22 cellular contexts compared by ENCODE assay signal in genomic region chrX:15129412-15129811, GRCh38.
DNase-seq lines count a peak whose midpoint lies in the region; ATAC-seq, FAIRE-seq and TF ChIP-seq lines count a peak whose summit lies in the region.
"Had no signal": no experiment of that assay in that cellular context is flagged by ENCODE, and none has a peak within 500 bp of the region (broad histone marks: within the 10 kb centered on the region; RNA-seq: fewer than 3 reads in every experiment).

No MANE protein-coding gene starts in this region.

- H3K4me3 Mint-ChIP-seq in activated T-cell treated with anti-CD3 and anti-CD28 coated beads, Interleukin-2, amount 50 U/mL, for 72 hours, result no peak overlapping the region
- H3K4me3 Mint-ChIP-seq in activated T-helper 17 cell treated with anti-CD3 and anti-CD28 coated beads, Interleukin-2, amount 50 U/mL, for 72 hours, result no peak overlapping the region
- H3K4me3 Mint-ChIP-seq in HFFc6, result no peak overlapping the region
- H3K4me3 Mint-ChIP-seq: CD4-positive, CD25-positive, alpha-beta regulatory T cell had no signal

- no peak for TF ChIP-seq POLR2A in GM12892 (IDR thresholded peaks at IDR 0.05; ENCODE audit: low read depth, low read length)

- no peak for TF ChIP-seq CTCF in HFFc6 (IDR thresholded peaks at IDR 0.05)

- H3K9me3 Mint-ChIP-seq in activated T-cell treated with anti-CD3 and anti-CD28 coated beads, Interleukin-2, amount 50 U/mL, for 72 hours, result no peaks in the 10 kb centered on the region
- no peaks in the 10 kb centered on the region for H3K9me3 Mint-ChIP-seq in activated T-helper 17 cell treated with anti-CD3 and anti-CD28 coated beads, Interleukin-2, amount 50 U/mL, for 72 hours
- no peaks in the 10 kb centered on the region for H3K9me3 Mint-ChIP-seq in HFFc6

- no peak overlapping the region for H3K27ac Mint-ChIP-seq in activated T-cell treated with anti-CD3 and anti-CD28 coated beads, Interleukin-2, amount 50 U/mL, for 72 hours
- H3K27ac Mint-ChIP-seq in activated T-helper 17 cell treated with anti-CD3 and anti-CD28 coated beads, Interleukin-2, amount 50 U/mL, for 72 hours, result no peak overlapping the region
- no peak overlapping the region for H3K27ac Mint-ChIP-seq in HFFc6
- H3K27ac Mint-ChIP-seq: CD4-positive, CD25-positive, alpha-beta regulatory T cell had no signal

- no peaks in the 10 kb centered on the region for H3K36me3 Mint-ChIP-seq in activated T-cell treated with anti-CD3 and anti-CD28 coated beads, Interleukin-2, amount 50 U/mL, for 72 hours (ENCODE audit: insufficient read depth in 2 of 2)
- H3K36me3 Mint-ChIP-seq in activated T-helper 17 cell treated with anti-CD3 and anti-CD28 coated beads, Interleukin-2, amount 50 U/mL, for 72 hours (ENCODE audit: low read depth), result no peaks in the 10 kb centered on the region
- H3K36me3 Mint-ChIP-seq in HFFc6 (ENCODE audit: low read depth), result no peaks in the 10 kb centered on the region
- H3K36me3 Mint-ChIP-seq: CD4-positive, CD25-positive, alpha-beta regulatory T cell had no signal

- peaks cover 8% of the 10 kb centered on the region for H3K4me1 Mint-ChIP-seq in activated T-cell treated with anti-CD3 and anti-CD28 coated beads, Interleukin-2, amount 50 U/mL, for 72 hours (ENCODE audit: low read depth)
- no peaks in the 10 kb centered on the region for H3K4me1 Mint-ChIP-seq in activated T-helper 17 cell treated with anti-CD3 and anti-CD28 coated beads, Interleukin-2, amount 50 U/mL, for 72 hours
- no peaks in the 10 kb centered on the region for H3K4me1 Mint-ChIP-seq in HFFc6 (ENCODE audit: low read depth)
- H3K4me1 Mint-ChIP-seq: CD4-positive, CD25-positive, alpha-beta regulatory T cell had no signal

- peak in 1 of 2 donors; percentile 6 for DNase-seq in activated T-cell treated with anti-CD3 and anti-CD28 coated beads, Interleukin-2, amount 50 U/mL, for 72 hours
- no peak for DNase-seq in activated T-cell treated with anti-CD3 and anti-CD28 coated beads, Interleukin-2, amount 50 U/mL, for 48 hours
- DNase-seq in GM12892 (ENCODE audit: insufficient read length) (no peak), HFFc6 (no peak)
- DNase-seq in stimulated activated naive CD8-positive, alpha-beta T cell treated with anti-CD3 and anti-CD28 coated beads, Interleukin-15, Interleukin-2, amounts not matched to agents 100 U/mL and 50 U/mL, for 24 hours, result no peak
- DNase-seq: CD4-positive, CD25-positive, alpha-beta regulatory T cell; EL; GF-D8; IMR-90; NCI-H1092 treated with DMSO at 0.1 percent for 48 hours; NCI-H1436 treated with DMSO at 0.1 percent for 48 hours; NCI-H2029; NCI-H226; NCI-H510A treated with DMSO at 0.1 percent for 48 hours; NCI-H774; NK-92 treated with Interleukin-12 subunit alpha and Interleukin-12 subunit beta, amount 100 ng/mL, for 24 hours; Peyer's patch had no signal

- peak; percentile 67 for FAIRE-seq in GM12892 (lab: Jason Lieb, UNC)
- FAIRE-seq: GM19239, H1 had no signal

- peak; percentile 68 to 74 for ATAC-seq in activated T-cell treated with anti-CD3 and anti-CD28 coated beads, Interleukin-2, amount 50 U/mL, for 72 hours (replicated peaks in 1 of 2)
- peak; percentile 64 for ATAC-seq in activated T-helper 17 cell treated with anti-CD3 and anti-CD28 coated beads, Interleukin-2, amount 50 U/mL, for 72 hours (replicated peaks)
- ATAC-seq in stimulated activated naive CD8-positive, alpha-beta T cell treated with anti-CD3 and anti-CD28 coated beads, Interleukin-15, Interleukin-2, amounts not matched to agents 100 U/mL and 50 U/mL, for 24 hours, result peak; percentile 77
- no peak for ATAC-seq in HG02623 (IDR thresholded peaks at IDR 0.05; ENCODE audit: unreplicated experiment)
- ATAC-seq: HCT116 had no signal

- peaks cover 23% of the 10 kb centered on the region for H3K27me3 Mint-ChIP-seq in activated T-cell treated with anti-CD3 and anti-CD28 coated beads, Interleukin-2, amount 50 U/mL, for 72 hours (ENCODE audit: low read depth)
- no peaks in the 10 kb centered on the region for H3K27me3 Mint-ChIP-seq in activated T-helper 17 cell treated with anti-CD3 and anti-CD28 coated beads, Interleukin-2, amount 50 U/mL, for 72 hours
- H3K27me3 Mint-ChIP-seq in HFFc6 (ENCODE audit: insufficient read depth), result peaks cover 2% of the 10 kb centered on the region; the same call in 1 of the 2 replicates
- H3K27me3 Mint-ChIP-seq: CD4-positive, CD25-positive, alpha-beta regulatory T cell had no signal
